13 cellular contexts compared by ENCODE assay signal in genomic region chr12:64835926-64836325, GRCh38. TPM values are rescaled to one million over a fixed set of nuclear protein-coding genes. Genes with fewer than 3 reads are reported as not detected.
DNase-seq lines count a peak whose midpoint lies in the region; ATAC-seq and TF ChIP-seq lines count a peak whose summit lies in the region.
"Had no signal": no experiment of that assay in that cellular context is flagged by ENCODE, and none has a peak within 500 bp of the region (broad histone marks: within the 10 kb centered on the region; RNA-seq: fewer than 3 reads in every experiment).

No MANE protein-coding gene starts in this region.

- CTCF ChIA-PET in IMR-90 (lab: Yijun Ruan, JAX): no interaction called here

- TF ChIP-seq RAD21 in IMR-90 (IDR thresholded peaks at IDR 0.05; ENCODE audit: low read length): no peak

- H3K4ac ChIP-seq in IMR-90 (ENCODE audit: low read depth, low read length): no peak overlapping the region

- dilution Hi-C loops in IMR-90 (cut with HindIII; ENCODE audit: low sequenced_read_pairs, unreplicated experiment): no loop called here

- TF ChIP-seq POLR2A in IMR-90 (IDR thresholded peaks at IDR 0.05; ENCODE audit: low read depth, low read length) (no peak), transverse colon (IDR thresholded peaks at IDR 0.05) (no peak)

- H2BK15ac ChIP-seq in IMR-90 (ENCODE audit: low read depth, low read length): no peak overlapping the region

- no peak overlapping the region for H4K91ac ChIP-seq in IMR-90 (ENCODE audit: insufficient read depth, low read depth, low read length)

- no peak overlapping the region for H2BK120ac ChIP-seq in IMR-90 (ENCODE audit: low read depth, low read length)

- no peaks in the 10 kb centered on the region for H3K36me3 ChIP-seq in IMR-90 (ENCODE audit: control insufficient read depth, insufficient read depth, low read length)
- no peaks in the 10 kb centered on the region for H3K36me3 ChIP-seq in colonic mucosa
- H3K36me3 ChIP-seq in transverse colon: no peaks in the 10 kb centered on the region

- H3K9ac ChIP-seq in IMR-90 (ENCODE audit: low read depth, low read length): no peak overlapping the region
- H3K9ac ChIP-seq in colonic mucosa (ENCODE audit: low read depth in 2 of 2, low read length in 2 of 2): no peak overlapping the region
- H3K9ac ChIP-seq: GM23248 had no signal

- no peak overlapping the region for H3K4me2 ChIP-seq in IMR-90 (ENCODE audit: low read depth, low read length)

- H3K79me1 ChIP-seq in IMR-90 (ENCODE audit: low read depth in 1 of 2, low read length in 2 of 2): no peaks in the 10 kb centered on the region

- H2AFZ ChIP-seq in IMR-90 (replicated peaks; ENCODE audit: low read length, poor library complexity): no peak overlapping the region
- H2AFZ ChIP-seq: GM23248 had no signal

- intact Hi-C loops in IMR-90 (cut with micrococcal nuclease) (no loop called here), colonic mucosa (cut with DNase I) (no loop called here), transverse colon (cut with DNase I; ENCODE audit: low total_unique reads) (no loop called here)

- peaks cover 9% of the 10 kb centered on the region for H3K27me3 ChIP-seq in IMR-90 (ENCODE audit: control insufficient read depth, insufficient read depth, low read length)
- H3K27me3 ChIP-seq in colonic mucosa: no peaks in the 10 kb centered on the region
- H3K27me3 ChIP-seq in transverse colon: no peaks in the 10 kb centered on the region

- POLR2A ChIA-PET in IMR-90 (lab: Charles Lee; ENCODE audit: unreplicated experiment): no interaction called here

- H2AK9ac ChIP-seq in IMR-90 (replicated peaks; ENCODE audit: low read depth, low read length, poor library complexity): no peak overlapping the region

- no peak overlapping the region for H2BK5ac ChIP-seq in IMR-90 (ENCODE audit: low read depth, low read length, poor library complexity, severe bottlenecking)

- 83% methylated on average over 1 of the region's 4 CpGs; no CpG with 5 or more reads in 1 of the 2 experiments for WGBS in IMR-90 (ENCODE audit: extremely low coverage in 2 of 2, insufficient read length in 1 of 2), 2 experiments
- WGBS in transverse colon (ENCODE audit: low coverage in 1 of 2), 2 donors: 40 to 56% methylated on average over 1 to 4 of the region's 4 CpGs

- in situ Hi-C loops in IMR-90 (cut with MboI; ENCODE audit: low sequenced_read_pairs) (no loop called here), transverse colon (cut with MboI; ENCODE audit: low pct_ligation_motif_present in 1 of 4, low pct_unique_long_range_greater_than_20kb in 1 of 4, low sequenced_read_pairs in 3 of 4) (no loop called here)

- no peak overlapping the region for H3K56ac ChIP-seq in IMR-90 (ENCODE audit: extremely low read depth, insufficient read depth, low read length)

- no peak overlapping the region for H3K14ac ChIP-seq in IMR-90 (replicated peaks; ENCODE audit: low read depth, low read length)

- no peak overlapping the region for H3K23ac ChIP-seq in IMR-90 (ENCODE audit: low read depth, low read length)

- no peak overlapping the region for H2BK20ac ChIP-seq in IMR-90 (ENCODE audit: low read depth, low read length)

- H3K4me1 ChIP-seq in IMR-90 (ENCODE audit: control insufficient read depth, insufficient read depth, low read length) (no peaks in the 10 kb centered on the region), colonic mucosa (no peaks in the 10 kb centered on the region), transverse colon (peaks cover 3 to 32% (median 11%) of the 10 kb centered on the region in 4 donors)

- TF ChIP-seq EP300 in transverse colon (IDR thresholded peaks at IDR 0.05; ENCODE audit: low read depth): no peak

- H3K4me3 ChIP-seq in IMR-90 (ENCODE audit: insufficient read depth, low read depth, low read length) (no peak overlapping the region), colonic mucosa (no peak overlapping the region), transverse colon (no peak overlapping the region)
- H3K4me3 ChIP-seq: GM23248 had no signal

- H3K18ac ChIP-seq in IMR-90 (ENCODE audit: low read depth, low read length): no peak overlapping the region

- BruUV-seq in IMR-90 (replicated peaks; lab: Mats Ljungman, UMichigan): no TSS peak

- ATAC-seq in IMR-90 (ENCODE audit: low read depth) (no peak), GM18861 (IDR thresholded peaks at IDR 0.05; ENCODE audit: unreplicated experiment) (no peak)

- no peak overlapping the region for H2AK5ac ChIP-seq in IMR-90 (ENCODE audit: low read depth, low read length)

- H3K27ac ChIP-seq in IMR-90 (ENCODE audit: insufficient read depth, low read length) (no peak overlapping the region), colonic mucosa (no peak overlapping the region), transverse colon (peak overlapping the region in 1 of 4 donors; percentile 13)
- H3K27ac ChIP-seq: GM23248 had no signal

- no peak overlapping the region for H4K8ac ChIP-seq in IMR-90 (ENCODE audit: low read depth in 2 of 2, low read length in 2 of 2)

- H3K9me3 ChIP-seq in IMR-90 (ENCODE audit: control insufficient read depth, insufficient read depth, low read length) (peaks cover 3% of the 10 kb centered on the region; the same call in 1 of the 2 replicates), colonic mucosa (no peaks in the 10 kb centered on the region), transverse colon (no peaks in the 10 kb centered on the region)

- H3K9me1 ChIP-seq in IMR-90 (ENCODE audit: insufficient read depth, low read length): no peaks in the 10 kb centered on the region

- H4K5ac ChIP-seq in IMR-90 (ENCODE audit: low read depth, low read length): no peak overlapping the region

- no peak for TF ChIP-seq CTCF in IMR-90 (conservative IDR thresholded peaks at IDR 0.05; ENCODE audit: low read depth, low read length)
- TF ChIP-seq CTCF in colonic mucosa (IDR thresholded peaks at IDR 0.05): no peak
- no peak for TF ChIP-seq CTCF in transverse colon (IDR thresholded peaks at IDR 0.05)
- no peak for TF ChIP-seq CTCF in GM20000 (IDR thresholded peaks at IDR 0.05; ENCODE audit: extremely low read depth, missing control alignments)

- DNase-seq in IMR-90 (no peak), SHP77 (lab: John Stamatoyannopoulos, UW) (peak; percentile 19 to 36), colonic mucosa (peak; percentile 33), transverse colon (peak; percentile 49), NOMO-1 (lab: John Stamatoyannopoulos, UW; ENCODE audit: unreplicated experiment in 2 of 2) (no peak), GM20000 (ENCODE audit: low spot score) (no peak)
- DNase-seq: C1 segment of cervical spinal cord; CD4-positive, alpha-beta memory T cell; DMS79 treated with DMSO at 0.1 percent for 48 hours; EL; GM23248; H7 had no signal

- no peaks in the 10 kb centered on the region for H4K20me1 ChIP-seq in IMR-90 (ENCODE audit: insufficient read depth, low read length)

TF ChIP-seq in IMR-90, 13 proteins besides CTCF, POLR2A, EP300 and RAD21:
- no peak for TF ChIP-seq FOS (IDR thresholded peaks at IDR 0.05; ENCODE audit: low read depth, low read length)
- no peak for TF ChIP-seq USF2 (IDR thresholded peaks at IDR 0.05; ENCODE audit: low read depth, low read length)
- 0 out of 2 replicates have a peak, but pooled peaks have one; percentile 1 for TF ChIP-seq CEBPB (IDR thresholded peaks at IDR 0.05; ENCODE audit: low read depth, low read length)

RNA-seq across cellular contexts. Expression of gene TBC1D30, which starts 11.5 kb away (rescaled TPM):
- 0.18 and 0.28 TPM in 2 replicates for total RNA-seq in IMR-90 (2012; rRNA removed)
- 0.24 and 0.34 TPM in 2 replicates for polyA plus RNA-seq in IMR-90 (2012; rRNA removed)
- polyA plus RNA-seq in IMR-90 (2012; cell fraction: cytosol; rRNA removed): 0.26 and 0.39 TPM in 2 replicates
- 1.4 and 1.6 TPM in 2 replicates for polyA plus RNA-seq in IMR-90 (2012; cell fraction: nucleus; rRNA removed; ENCODE audit: low replicate concordance)
- total RNA-seq in colonic mucosa: 10 to 100 TPM in 1 of 2 donors, 1 to 10 TPM in 1; 6.9 to 17.0 TPM
- 1 to 10 TPM in 3 of 4 donors, under 1 TPM in 1; 0.37 to 9.4 (median 6.5) TPM for total RNA-seq in transverse colon
- total RNA-seq: GM23248 had no signal
- polyA plus RNA-seq: CD4-positive, alpha-beta memory T cell had no signal

Comparison
In these comparisons a context has a peak if more than half of its experiments do, and no peak if none do; other contexts are left out.
1. DNase-seq: peak in SHP77 (2 of 2), colonic mucosa (single experiment) and transverse colon (single experiment); none in IMR-90 (single experiment), NOMO-1 (0 of 2) and GM20000 (single experiment).